ENCODE assay signal across 1 cellular context in the genomic region with DNA sequence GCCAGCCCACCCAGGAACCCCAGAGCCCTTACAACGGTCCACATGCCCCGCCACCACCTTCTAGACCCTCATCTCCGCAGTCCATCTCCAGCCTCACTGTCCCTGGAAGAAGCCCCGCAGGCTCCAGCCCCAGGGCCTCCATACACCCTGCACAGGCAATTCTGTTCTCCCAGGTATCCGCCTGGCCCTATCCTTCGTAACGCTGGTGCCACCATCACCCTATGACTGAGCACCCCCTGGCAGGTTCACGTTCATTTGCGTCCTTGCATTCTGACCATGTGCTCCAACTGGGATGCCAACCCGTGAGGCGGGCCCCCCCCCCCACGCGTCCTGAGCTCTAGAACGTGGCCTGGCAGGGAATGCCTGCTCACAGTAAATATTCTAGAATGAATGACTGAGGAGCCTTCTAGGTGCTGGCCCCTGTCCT.
TF ChIP-seq lines count a peak whose summit lies in the region.

No MANE protein-coding gene starts in this region.

TF ChIP-seq in HEK293, 187 proteins besides CTCF, POLR2A, EP300 and RAD21 (continued from another document):
- no peak for TF ChIP-seq ZNF155 (tag by site-specific recombination; IDR thresholded peaks at IDR 0.05)
- TF ChIP-seq GLI4 (tag by site-specific recombination; IDR thresholded peaks at IDR 0.05) = no peak
- no peak for TF ChIP-seq SALL2 (tag by site-specific recombination; IDR thresholded peaks at IDR 0.05; ENCODE audit: borderline replicate concordance)
